ENCODE assay signal across 2 cellular contexts in the genomic region with DNA sequence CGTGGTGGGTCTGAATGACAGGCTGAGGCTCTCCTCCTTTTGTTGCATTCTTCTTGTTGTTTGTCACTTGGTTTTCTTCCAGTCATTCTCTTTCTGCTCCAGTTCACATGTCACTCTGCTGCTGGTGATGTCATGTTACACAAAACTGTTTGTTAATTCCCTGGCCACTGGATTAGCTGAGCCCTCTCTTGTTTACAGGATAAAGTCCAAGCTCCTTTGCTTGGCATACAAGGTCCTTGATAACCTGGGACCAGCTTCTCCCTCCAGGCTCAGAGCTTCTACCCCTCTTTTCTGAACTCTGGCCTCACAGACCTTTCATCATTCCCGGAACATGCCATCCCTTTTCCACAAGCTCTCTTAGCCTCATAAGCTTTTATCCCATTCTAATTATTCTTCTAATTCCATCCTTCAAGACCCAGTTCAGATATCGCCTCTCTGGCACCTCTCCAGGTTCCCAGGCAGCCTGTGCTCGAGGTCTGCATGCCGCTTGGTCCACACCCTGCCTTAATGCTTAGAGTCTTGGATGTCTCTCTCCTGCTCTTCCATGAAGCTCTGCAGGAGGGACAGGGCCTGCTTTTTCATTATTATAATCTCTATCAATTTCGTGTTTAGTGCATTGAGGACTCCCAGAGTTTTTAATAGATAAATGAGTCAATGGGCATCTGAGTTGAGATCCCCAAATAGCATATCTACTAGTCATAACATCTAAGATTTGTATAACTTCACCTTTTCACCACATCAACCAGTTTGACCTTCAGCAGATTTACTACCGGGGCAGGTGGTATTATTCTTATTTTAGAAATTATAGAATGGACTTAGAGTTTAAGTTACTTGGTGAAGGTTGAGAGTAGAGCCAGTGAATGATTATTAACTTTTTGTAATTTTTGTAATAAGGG.
TF ChIP-seq lines count a peak whose summit lies in the region.

No MANE protein-coding gene starts in this region.

TF ChIP-seq in HEK293, 187 proteins besides CTCF, POLR2A, EP300 and RAD21 (continued from another document and continues in another):
- TF ChIP-seq, protein P1, sequence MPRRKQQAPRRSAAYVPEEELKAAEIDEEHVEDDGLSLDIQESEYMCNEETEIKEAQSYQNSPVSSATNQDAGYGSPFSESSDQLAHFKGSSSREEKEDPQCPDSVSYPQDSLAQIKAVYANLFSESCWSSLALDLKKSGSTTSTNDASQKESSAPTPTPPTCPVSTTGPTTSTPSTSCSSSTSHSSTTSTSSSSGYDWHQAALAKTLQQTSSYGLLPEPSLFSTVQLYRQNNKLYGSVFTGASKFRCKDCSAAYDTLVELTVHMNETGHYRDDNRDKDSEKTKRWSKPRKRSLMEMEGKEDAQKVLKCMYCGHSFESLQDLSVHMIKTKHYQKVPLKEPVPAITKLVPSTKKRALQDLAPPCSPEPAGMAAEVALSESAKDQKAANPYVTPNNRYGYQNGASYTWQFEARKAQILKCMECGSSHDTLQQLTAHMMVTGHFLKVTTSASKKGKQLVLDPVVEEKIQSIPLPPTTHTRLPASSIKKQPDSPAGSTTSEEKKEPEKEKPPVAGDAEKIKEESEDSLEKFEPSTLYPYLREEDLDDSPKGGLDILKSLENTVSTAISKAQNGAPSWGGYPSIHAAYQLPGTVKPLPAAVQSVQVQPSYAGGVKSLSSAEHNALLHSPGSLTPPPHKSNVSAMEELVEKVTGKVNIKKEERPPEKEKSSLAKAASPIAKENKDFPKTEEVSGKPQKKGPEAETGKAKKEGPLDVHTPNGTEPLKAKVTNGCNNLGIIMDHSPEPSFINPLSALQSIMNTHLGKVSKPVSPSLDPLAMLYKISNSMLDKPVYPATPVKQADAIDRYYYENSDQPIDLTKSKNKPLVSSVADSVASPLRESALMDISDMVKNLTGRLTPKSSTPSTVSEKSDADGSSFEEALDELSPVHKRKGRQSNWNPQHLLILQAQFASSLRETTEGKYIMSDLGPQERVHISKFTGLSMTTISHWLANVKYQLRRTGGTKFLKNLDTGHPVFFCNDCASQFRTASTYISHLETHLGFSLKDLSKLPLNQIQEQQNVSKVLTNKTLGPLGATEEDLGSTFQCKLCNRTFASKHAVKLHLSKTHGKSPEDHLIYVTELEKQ (tag by site-specific recombination; IDR thresholded peaks at IDR 0.05; ENCODE audit: borderline replicate concordance) = peak; percentile 80; the same call in 1 of the 2 replicates
- TF ChIP-seq ZNF324 (tag by site-specific recombination; IDR thresholded peaks at IDR 0.05) (0 out of 2 replicates have a peak, but pooled peaks have one; percentile 34), GLI4 (tag by site-specific recombination; IDR thresholded peaks at IDR 0.05) (peak; percentile 42; the same call in 1 of the 2 replicates), ZNF148 (tag by site-specific recombination; IDR thresholded peaks at IDR 0.05; ENCODE audit: borderline replicate concordance) (no peak), ZBTB17 (tag by site-specific recombination; IDR thresholded peaks at IDR 0.05) (peak; percentile 74), PRDM10 (tag by site-specific recombination; IDR thresholded peaks at IDR 0.05) (peak; percentile 43), GLIS1 (tag by site-specific recombination; IDR thresholded peaks at IDR 0.05) (no peak), PRDM6 (tag by site-specific recombination; IDR thresholded peaks at IDR 0.05) (peak; percentile 37; the same call in 1 of the 2 replicates), KLF8 (tag by site-specific recombination; IDR thresholded peaks at IDR 0.05) (peak; percentile 45; the same call in 1 of the 2 replicates), ZBTB20 (tag by site-specific recombination; IDR thresholded peaks at IDR 0.05) (peak; percentile 48)

TF ChIP-seq in K562, 482 proteins besides CTCF, POLR2A, EP300 and RAD21 (continued from another document):
- peak; percentile 83 for TF ChIP-seq PKNOX1 (IDR thresholded peaks at IDR 0.05)
